Comparison of ENCODE assay signal across 17 cellular contexts in genomic region chr11:100328626-100329340, GRCh38.
DNase-seq lines count a peak whose midpoint lies in the region; ATAC-seq and TF ChIP-seq lines count a peak whose summit lies in the region.
"Had no signal": no experiment of that assay in that cellular context is flagged by ENCODE, and none has a peak within 500 bp of the region (broad histone marks: within the 10 kb centered on the region; RNA-seq: fewer than 3 reads in every experiment).

No MANE protein-coding gene starts in this region.

- no peaks in the 10 kb centered on the region for H3K4me1 ChIP-seq in PC-3 (ENCODE audit: insufficient read depth, low read length)
- H3K4me1 ChIP-seq: lower lobe of right lung had no signal

- DNase-seq in HK-2 (ENCODE audit: unreplicated experiment) (peak; percentile 5), PC-3 (peak; percentile 7), epithelial cell of proximal tubule (ENCODE audit: low read depth) (no peak), SKM-1 treated with dmso at 0.1 percent for 144 hours (lab: John Stamatoyannopoulos, UW; ENCODE audit: unreplicated experiment) (no peak), SK-N-DZ (ENCODE audit: low spot score) (no peak), type B pancreatic cell (ENCODE audit: extremely low spot score, unreplicated experiment) (no peak)
- no peak for DNase-seq in activated T-cell treated with anti-CD3 and anti-CD28 coated beads, Interleukin-2, amount 50 U/mL, for 4 hours
- DNase-seq: activated naive CD4-positive, alpha-beta T cell treated with anti-CD3 and anti-CD28 coated beads, Interleukin-2, amount 10 ng/mL, durations not matched to agents 7 days and 5 days; DND-41; hippocampal formation; lower lobe of right lung; NCI-H510A; nephron progenitor cell; stimulated activated naive CD4-positive, alpha-beta T cell had no signal

- CTCF ChIA-PET in PC-3 (lab: Charles Lee): no interaction called here

- H2AFZ ChIP-seq in PC-3 (ENCODE audit: low read length): no peak overlapping the region

- H3K4me2 ChIP-seq in PC-3 (ENCODE audit: low read length): no peak overlapping the region

- intact Hi-C loops in PC-3 (cut with micrococcal nuclease): no loop called here

- H3K27me3 Mint-ChIP-seq in type B pancreatic cell: no peaks in the 10 kb centered on the region
- no peaks in the 10 kb centered on the region for H3K27me3 Mint-ChIP-seq in activated T-cell treated with anti-CD3 and anti-CD28 coated beads, Interleukin-2, amount 50 U/mL, for 4 hours (ENCODE audit: low read depth)
- H3K27me3 Mint-ChIP-seq: activated naive CD4-positive, alpha-beta T cell treated with anti-CD3 and anti-CD28 coated beads, Interleukin-2, amount 10 ng/mL, durations not matched to agents 7 days and 5 days had no signal

- no peaks in the 10 kb centered on the region for H3K9me3 ChIP-seq in PC-3 (ENCODE audit: low read length)
- H3K9me3 ChIP-seq: lower lobe of right lung had no signal

- POLR2A ChIA-PET in PC-3 (lab: Charles Lee; ENCODE audit: unreplicated experiment): no interaction called here

- no peak overlapping the region for H3K4me3 ChIP-seq in PC-3 (ENCODE audit: low read length)
- no peak overlapping the region for H3K4me3 ChIP-seq in epithelial cell of proximal tubule (ENCODE audit: low read depth, low read length)
- H3K4me3 ChIP-seq: cardiac muscle cell, GM12878, lower lobe of right lung had no signal

- no peaks in the 10 kb centered on the region for H3K4me1 Mint-ChIP-seq in type B pancreatic cell (ENCODE audit: unreplicated experiment)
- H3K4me1 Mint-ChIP-seq in activated T-cell treated with anti-CD3 and anti-CD28 coated beads, Interleukin-2, amount 50 U/mL, for 4 hours (ENCODE audit: low read depth): no peaks in the 10 kb centered on the region
- H3K4me1 Mint-ChIP-seq: activated naive CD4-positive, alpha-beta T cell treated with anti-CD3 and anti-CD28 coated beads, Interleukin-2, amount 10 ng/mL, durations not matched to agents 7 days and 5 days; nephron progenitor cell had no signal

- H4K20me1 ChIP-seq in PC-3 (ENCODE audit: low read length): no peaks in the 10 kb centered on the region

- H3K9me2 ChIP-seq in PC-3 (replicated peaks; ENCODE audit: low read length): no peaks in the 10 kb centered on the region

- H3K27me3 ChIP-seq in PC-3 (ENCODE audit: low read length): peaks cover 29% of the 10 kb centered on the region; the same call in 1 of the 2 replicates
- H3K27me3 ChIP-seq: cardiac muscle cell had no signal

- H3K36me3 ChIP-seq in PC-3 (ENCODE audit: low read depth, low read length): no peaks in the 10 kb centered on the region
- H3K36me3 ChIP-seq: cardiac muscle cell, lower lobe of right lung had no signal

- no peak overlapping the region for H3K9ac ChIP-seq in PC-3 (ENCODE audit: low read length)

- TF ChIP-seq CTCF in C4-2B (conservative IDR thresholded peaks at IDR 0.05): 0 out of 2 replicates have a peak, but pooled peaks have one; percentile 8
- peak; percentile 24; the same call in 1 of the 2 replicates for TF ChIP-seq CTCF in PC-3 (conservative IDR thresholded peaks at IDR 0.05; ENCODE audit: low read depth, low read length)
- peak; percentile 17 for TF ChIP-seq CTCF in epithelial cell of proximal tubule (conservative IDR thresholded peaks at IDR 0.05; ENCODE audit: low read depth, low read length)
- TF ChIP-seq CTCF in type B pancreatic cell (conservative IDR thresholded peaks at IDR 0.05): no peak

- H3K4me3 Mint-ChIP-seq in type B pancreatic cell: no peak overlapping the region
- no peak overlapping the region for H3K4me3 Mint-ChIP-seq in activated T-cell treated with anti-CD3 and anti-CD28 coated beads, Interleukin-2, amount 50 U/mL, for 4 hours
- H3K4me3 Mint-ChIP-seq: activated naive CD4-positive, alpha-beta T cell treated with anti-CD3 and anti-CD28 coated beads, Interleukin-2, amount 10 ng/mL, durations not matched to agents 7 days and 5 days; nephron progenitor cell had no signal

- no peak for ATAC-seq in PC-3
- ATAC-seq in activated T-cell treated with anti-CD3 and anti-CD28 coated beads, Interleukin-2, amount 50 U/mL, for 4 hours: no peak
- ATAC-seq: GM12878, lower lobe of right lung had no signal

- no peaks in the 10 kb centered on the region for H3K79me2 ChIP-seq in PC-3 (ENCODE audit: low read length)

- BruUV-seq in PC-3 (replicated peaks; lab: Mats Ljungman, UMichigan): no TSS peak

- no peaks in the 10 kb centered on the region for H3F3A ChIP-seq in PC-3 (ENCODE audit: low read length, unreplicated experiment)

- H3K9me3 Mint-ChIP-seq in type B pancreatic cell: peaks cover 9% of the 10 kb centered on the region
- H3K9me3 Mint-ChIP-seq in activated T-cell treated with anti-CD3 and anti-CD28 coated beads, Interleukin-2, amount 50 U/mL, for 4 hours: peaks cover 29% of the 10 kb centered on the region

- H3K36me3 Mint-ChIP-seq in type B pancreatic cell: no peaks in the 10 kb centered on the region
- no peaks in the 10 kb centered on the region for H3K36me3 Mint-ChIP-seq in activated T-cell treated with anti-CD3 and anti-CD28 coated beads, Interleukin-2, amount 50 U/mL, for 4 hours (ENCODE audit: insufficient read depth)
- H3K36me3 Mint-ChIP-seq: activated naive CD4-positive, alpha-beta T cell treated with anti-CD3 and anti-CD28 coated beads, Interleukin-2, amount 10 ng/mL, durations not matched to agents 7 days and 5 days had no signal

- no peak overlapping the region for H3K27ac ChIP-seq in C4-2B
- no peak overlapping the region for H3K27ac ChIP-seq in PC-3 (ENCODE audit: low read length)
- H3K27ac ChIP-seq: cardiac muscle cell, lower lobe of right lung had no signal

- no peak overlapping the region for H3K27ac Mint-ChIP-seq in type B pancreatic cell
- H3K27ac Mint-ChIP-seq: activated naive CD4-positive, alpha-beta T cell treated with anti-CD3 and anti-CD28 coated beads, Interleukin-2, amount 10 ng/mL, durations not matched to agents 7 days and 5 days; nephron progenitor cell had no signal

Comparison
In these comparisons a context has a peak if more than half of its experiments do, and no peak if none do; other contexts are left out.
1. DNase-seq: peak in HK-2 (single experiment) and PC-3 (single experiment); none in epithelial cell of proximal tubule (single experiment), SKM-1 treated with dmso at 0.1 percent for 144 hours (single experiment), SK-N-DZ (single experiment), type B pancreatic cell (single experiment) and activated T-cell treated with anti-CD3 and anti-CD28 coated beads, Interleukin-2, amount 50 U/mL, for 4 hours (single experiment).